8 cellular contexts compared by ENCODE assay signal in the genomic region with DNA sequence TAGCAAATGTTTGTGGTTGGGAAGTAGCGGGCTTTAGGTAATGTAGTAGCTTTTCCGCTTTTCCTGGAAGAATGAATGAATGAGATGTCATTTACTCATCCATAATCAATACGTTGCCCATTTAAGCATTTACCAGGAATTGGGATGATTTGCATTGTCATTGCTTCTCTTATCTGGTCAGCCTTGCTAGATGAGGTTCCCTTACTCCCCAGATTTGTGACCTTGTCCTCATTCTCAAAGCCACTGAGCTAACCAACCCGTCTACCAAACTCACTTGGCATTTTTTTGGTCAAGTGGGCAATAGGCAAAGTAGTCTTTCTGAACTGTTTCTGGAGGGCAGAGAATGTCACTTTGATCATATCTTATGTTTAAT. TPM values are rescaled to one million over a fixed set of nuclear protein-coding genes. Genes with fewer than 3 reads are reported as not detected.
DNase-seq lines count a peak whose midpoint lies in the region; ATAC-seq, FAIRE-seq and TF ChIP-seq lines count a peak whose summit lies in the region.

No MANE protein-coding gene starts in this region.

- TF ChIP-seq CTCF in kidney (IDR thresholded peaks at IDR 0.05; ENCODE audit: borderline replicate concordance, extremely low read depth, insufficient read depth), result no peak

- H3K4me3 ChIP-seq in kidney (ENCODE audit: low read length in 2 of 2) (peak overlapping the region; percentile 67 to 73), thymus (ENCODE audit: low read length) (peak overlapping the region; percentile 79)

- no peak for ATAC-seq in activated naive CD4-positive, alpha-beta T cell treated with anti-CD3 and anti-CD28 coated beads, Interleukin-2, amount 50 U/mL, for 72 hours

- peak overlapping the region; percentile 55 to 78 for H3K9ac ChIP-seq in kidney (ENCODE audit: low read length in 2 of 2)

- DNase-seq in activated T-cell treated with anti-CD3 and anti-CD28 coated beads, Interleukin-2, amount 50 U/mL, for 24 hours, result no peak
- DNase-seq in activated T-cell treated with anti-CD3 and anti-CD28 coated beads, Interleukin-2, amount 50 U/mL, for 48 hours, result no peak
- no peak for DNase-seq in activated naive CD4-positive, alpha-beta T cell treated with anti-CD3 and anti-CD28 coated beads, Interleukin-2, amount 50 U/mL, for 72 hours (ENCODE audit: low spot score in 2 of 2)
- no peak for DNase-seq in kidney
- no peak for DNase-seq in HTR-8/SVneo (ENCODE audit: insufficient read length, low spot score)
- DNase-seq in epidermal melanocyte (ENCODE audit: insufficient read length, low spot score), result no peak
- no peak for DNase-seq in activated gamma-delta T cell treated with Interleukin-2 at 50 U/mL for 16 hours

- peak overlapping the region; percentile 77 for H3K4me3 Mint-ChIP-seq in activated T-cell treated with anti-CD3 and anti-CD28 coated beads, Interleukin-2, amount 50 U/mL, for 24 hours

- peaks cover 3% of the 10 kb centered on the region for H3K9me3 Mint-ChIP-seq in activated T-cell treated with anti-CD3 and anti-CD28 coated beads, Interleukin-2, amount 50 U/mL, for 24 hours
- peaks cover 0 to 10% of the 10 kb centered on the region in 2 donors for H3K9me3 Mint-ChIP-seq in activated naive CD4-positive, alpha-beta T cell treated with anti-CD3 and anti-CD28 coated beads, Interleukin-2, amount 50 U/mL, for 72 hours

- peak overlapping the region; percentile 74 for H3K27ac Mint-ChIP-seq in activated T-cell treated with anti-CD3 and anti-CD28 coated beads, Interleukin-2, amount 50 U/mL, for 24 hours
- peak overlapping the region; percentile 17 to 29 for H3K27ac Mint-ChIP-seq in activated naive CD4-positive, alpha-beta T cell treated with anti-CD3 and anti-CD28 coated beads, Interleukin-2, amount 50 U/mL, for 72 hours

- H3K27ac ChIP-seq in kidney (ENCODE audit: low read depth in 2 of 2, low read length in 2 of 2) (no peak overlapping the region), thymus (ENCODE audit: low read depth) (no peak overlapping the region)

- peaks cover 17% of the 10 kb centered on the region for H3K27me3 Mint-ChIP-seq in activated T-cell treated with anti-CD3 and anti-CD28 coated beads, Interleukin-2, amount 50 U/mL, for 24 hours

- H3K9me3 ChIP-seq in kidney (ENCODE audit: control insufficient read depth in 1 of 2, low read length in 2 of 2), result no peaks in the 10 kb centered on the region
- no peaks in the 10 kb centered on the region for H3K9me3 ChIP-seq in thymus (ENCODE audit: control insufficient read depth)

- H3K27me3 ChIP-seq in thymus (ENCODE audit: control insufficient read depth, insufficient read depth), result no peaks in the 10 kb centered on the region

- FAIRE-seq in kidney (lab: Jason Lieb, UNC) (no peak), HTR-8/SVneo (lab: Jason Lieb, UNC) (no peak)

- H3K36me3 Mint-ChIP-seq in activated T-cell treated with anti-CD3 and anti-CD28 coated beads, Interleukin-2, amount 50 U/mL, for 24 hours (ENCODE audit: low read depth), result peaks cover 3% of the 10 kb centered on the region
- peaks cover 0 to 32% of the 10 kb centered on the region in 2 donors for H3K36me3 Mint-ChIP-seq in activated naive CD4-positive, alpha-beta T cell treated with anti-CD3 and anti-CD28 coated beads, Interleukin-2, amount 50 U/mL, for 72 hours

- no peaks in the 10 kb centered on the region for H3K36me3 ChIP-seq in kidney (ENCODE audit: control insufficient read depth in 1 of 2, insufficient read depth in 2 of 2, low read length in 2 of 2)
- no peaks in the 10 kb centered on the region for H3K36me3 ChIP-seq in thymus (ENCODE audit: control insufficient read depth, insufficient read depth)

- 37% methylated on average over 4 of the region's 4 CpGs for WGBS in thymus

- intact Hi-C loops in kidney (cut with DNase I), result no loop called here

- H3K4me1 ChIP-seq in kidney (ENCODE audit: control insufficient read depth in 1 of 2, insufficient read depth in 1 of 2, low read depth in 1 of 2, low read length in 2 of 2) (peaks cover 6 to 11% of the 10 kb centered on the region in 2 donors), thymus (ENCODE audit: control insufficient read depth, insufficient read depth, low read length) (peaks cover 5% of the 10 kb centered on the region)

- peaks cover 39% of the 10 kb centered on the region for H3K4me1 Mint-ChIP-seq in activated T-cell treated with anti-CD3 and anti-CD28 coated beads, Interleukin-2, amount 50 U/mL, for 24 hours (ENCODE audit: low read depth)

RNA-seq across cellular contexts. Expression of gene GALNT1, which starts 0.8 kb away (rescaled TPM):
- 10 to 100 TPM; 16.4 to 47.6 TPM for total RNA-seq in activated naive CD4-positive, alpha-beta T cell treated with anti-CD3 and anti-CD28 coated beads, Interleukin-2, amount 50 U/mL, for 72 hours
- 59.3 TPM for total RNA-seq in kidney
- 11.8 TPM for polyA plus RNA-seq in kidney (ENCODE audit: insufficient read depth, low read depth, low replicate concordance)
- polyA plus RNA-seq in thymus, result 24.6 TPM
